In genomic region chr4:13476915-13477314, GRCh38 we compare ENCODE assay signal across 13 cellular contexts. TPM values are rescaled to one million over a fixed set of nuclear protein-coding genes. Genes with fewer than 3 reads are reported as not detected.
DNase-seq lines count a peak whose midpoint lies in the region; ATAC-seq and TF ChIP-seq lines count a peak whose summit lies in the region.
"Had no signal": no experiment of that assay in that cellular context is flagged by ENCODE, and none has a peak within 500 bp of the region (broad histone marks: within the 10 kb centered on the region; RNA-seq: fewer than 3 reads in every experiment).

No MANE protein-coding gene starts in this region.

- no peaks in the 10 kb centered on the region for H3K9me3 ChIP-seq in CD4-positive, CD25-positive, alpha-beta regulatory T cell (ENCODE audit: control insufficient read depth in 2 of 2, low read length in 2 of 2)
- no peaks in the 10 kb centered on the region for H3K9me3 ChIP-seq in CD4-positive, alpha-beta T cell (ENCODE audit: control insufficient read depth, low read length)
- H3K9me3 ChIP-seq: gastroesophageal sphincter had no signal

- H3K27me3 Mint-ChIP-seq in CD4-positive, CD25-positive, alpha-beta regulatory T cell: no peaks in the 10 kb centered on the region
- H3K27me3 Mint-ChIP-seq in CD4-positive, alpha-beta T cell: no peaks in the 10 kb centered on the region
- H3K27me3 Mint-ChIP-seq: activated naive CD4-positive, alpha-beta T cell treated with anti-CD3 and anti-CD28 coated beads, Interleukin-2, amount 50 U/mL, for 24 hours; T-cell had no signal

- peak; percentile 56 to 62 for ATAC-seq in CD4-positive, CD25-positive, alpha-beta regulatory T cell (ENCODE audit: low read depth in 2 of 2)
- peak; percentile 66 for ATAC-seq in GM19455 (IDR thresholded peaks at IDR 0.05; ENCODE audit: unreplicated experiment)
- ATAC-seq in CD4-positive, alpha-beta T cell (ENCODE audit: poor library complexity): no peak
- ATAC-seq in GM19324 (IDR thresholded peaks at IDR 0.05; ENCODE audit: low FRiP score, unreplicated experiment): no peak
- ATAC-seq: gastroesophageal sphincter had no signal

- POLR2A ChIA-PET in CD4-positive, alpha-beta T cell (lab: Charles Lee): no interaction called here

- H3K4me1 ChIP-seq in CD4-positive, CD25-positive, alpha-beta regulatory T cell (ENCODE audit: control insufficient read depth, insufficient read depth, low read length, poor library complexity, severe bottlenecking): peaks cover 6% of the 10 kb centered on the region

- H3K4me1 Mint-ChIP-seq in CD4-positive, CD25-positive, alpha-beta regulatory T cell: peaks cover 8 to 32% (median 15%) of the 10 kb centered on the region in 4 donors
- peaks cover 10% of the 10 kb centered on the region for H3K4me1 Mint-ChIP-seq in CD4-positive, alpha-beta T cell (ENCODE audit: low read depth)

- H3K9me3 Mint-ChIP-seq in CD4-positive, CD25-positive, alpha-beta regulatory T cell: no peaks in the 10 kb centered on the region
- no peaks in the 10 kb centered on the region for H3K9me3 Mint-ChIP-seq in CD4-positive, alpha-beta T cell
- H3K9me3 Mint-ChIP-seq: activated naive CD4-positive, alpha-beta T cell treated with anti-CD3 and anti-CD28 coated beads, Interleukin-2, amount 50 U/mL, for 24 hours; nephron; T-cell had no signal

- no peak overlapping the region for H3K27ac ChIP-seq in CD4-positive, CD25-positive, alpha-beta regulatory T cell (ENCODE audit: insufficient read depth, low read length, poor library complexity, severe bottlenecking)
- no peak overlapping the region for H3K27ac ChIP-seq in CD4-positive, alpha-beta T cell (ENCODE audit: low read depth, low read length)
- H3K27ac ChIP-seq: gastroesophageal sphincter had no signal

- H3K4me3 Mint-ChIP-seq in CD4-positive, CD25-positive, alpha-beta regulatory T cell: no peak overlapping the region
- H3K4me3 Mint-ChIP-seq in CD4-positive, alpha-beta T cell: no peak overlapping the region
- H3K4me3 Mint-ChIP-seq: activated naive CD4-positive, alpha-beta T cell treated with anti-CD3 and anti-CD28 coated beads, Interleukin-2, amount 50 U/mL, for 24 hours; nephron; T-cell had no signal

- DNase-seq in CD4-positive, CD25-positive, alpha-beta regulatory T cell: peak in 1 of 3 donors; percentile 42
- DNase-seq in Jurkat, Clone E6-1 (ENCODE audit: low read depth, low spot score): peak; percentile 25
- DNase-seq in fibroblast of peridontal ligament (ENCODE audit: extremely low read depth): peak; percentile 74
- no peak for DNase-seq in DMS153 treated with DMSO at 0.1 percent for 48 hours (lab: John Stamatoyannopoulos, UW; ENCODE audit: unreplicated experiment)
- DNase-seq in CD4-positive, alpha-beta T cell: no peak
- DNase-seq in ecto neural progenitor cell (ENCODE audit: low spot score): no peak
- DNase-seq: NCI-H1930, T-cell had no signal

- peaks cover 10% of the 10 kb centered on the region for H3K36me3 ChIP-seq in CD4-positive, CD25-positive, alpha-beta regulatory T cell (ENCODE audit: control insufficient read depth, insufficient read depth, low read length)

- H3K36me3 Mint-ChIP-seq in CD4-positive, CD25-positive, alpha-beta regulatory T cell: peaks cover 5% of the 10 kb centered on the region
- H3K36me3 Mint-ChIP-seq in CD4-positive, alpha-beta T cell (ENCODE audit: low read depth): peaks cover 17% of the 10 kb centered on the region

- CTCF ChIA-PET in CD4-positive, alpha-beta T cell (lab: Charles Lee): interaction anchor here (1.0 kb wide), 1 partner anchor 9 kb away, joined by 3 read pairs; no protein-coding TSS in a partner anchor

- peak overlapping the region in 1 of 3 donors; percentile 17 for H3K27ac Mint-ChIP-seq in CD4-positive, CD25-positive, alpha-beta regulatory T cell
- no peak overlapping the region for H3K27ac Mint-ChIP-seq in CD4-positive, alpha-beta T cell
- H3K27ac Mint-ChIP-seq: activated naive CD4-positive, alpha-beta T cell treated with anti-CD3 and anti-CD28 coated beads, Interleukin-2, amount 50 U/mL, for 24 hours; nephron; T-cell had no signal

- intact Hi-C loops in CD4-positive, alpha-beta T cell (cut with DNase I, micrococcal nuclease): no loop called here

- H3K4me3 ChIP-seq in CD4-positive, CD25-positive, alpha-beta regulatory T cell (ENCODE audit: low read depth, low read length): peak overlapping the region; percentile 14
- H3K4me3 ChIP-seq in Jurkat, Clone E6-1 (ENCODE audit: low read length): no peak overlapping the region
- H3K4me3 ChIP-seq: gastroesophageal sphincter had no signal

- no peaks in the 10 kb centered on the region for H3K27me3 ChIP-seq in CD4-positive, CD25-positive, alpha-beta regulatory T cell (ENCODE audit: control insufficient read depth, insufficient read depth, low read length)
- no peaks in the 10 kb centered on the region for H3K27me3 ChIP-seq in CD4-positive, alpha-beta T cell (ENCODE audit: control insufficient read depth, insufficient read depth, low read length)
- H3K27me3 ChIP-seq: gastroesophageal sphincter had no signal

- no peak for TF ChIP-seq CTCF in CD4-positive, alpha-beta T cell (IDR thresholded peaks at IDR 0.05)

RNA-seq across cellular contexts. Expression of gene RAB28, which starts 7.2 kb away (rescaled TPM):
- 7.5 TPM for total RNA-seq in CD4-positive, CD25-positive, alpha-beta regulatory T cell
- polyA plus RNA-seq in CD4-positive, CD25-positive, alpha-beta regulatory T cell: 10 to 100 TPM; 12.2 to 18.2 (median 16.2) TPM
- polyA plus RNA-seq in Jurkat, Clone E6-1 (2012; ENCODE audit: insufficient read depth, insufficient read length): 32.0 TPM
- 1 to 10 TPM; 3.9 to 4.2 TPM for total RNA-seq in CD4-positive, alpha-beta T cell

Comparison
In these comparisons a context has a peak if more than half of its experiments do, and no peak if none do; other contexts are left out.
1. ATAC-seq: peak in CD4-positive, CD25-positive, alpha-beta regulatory T cell (2 of 2) and GM19455 (single experiment); none in CD4-positive, alpha-beta T cell (single experiment) and GM19324 (single experiment).
2. DNase-seq: peak in Jurkat, Clone E6-1 (single experiment) and fibroblast of peridontal ligament (single experiment); none in DMS153 treated with DMSO at 0.1 percent for 48 hours (single experiment), CD4-positive, alpha-beta T cell (0 of 10) and ecto neural progenitor cell (single experiment).